In the genomic region with DNA sequence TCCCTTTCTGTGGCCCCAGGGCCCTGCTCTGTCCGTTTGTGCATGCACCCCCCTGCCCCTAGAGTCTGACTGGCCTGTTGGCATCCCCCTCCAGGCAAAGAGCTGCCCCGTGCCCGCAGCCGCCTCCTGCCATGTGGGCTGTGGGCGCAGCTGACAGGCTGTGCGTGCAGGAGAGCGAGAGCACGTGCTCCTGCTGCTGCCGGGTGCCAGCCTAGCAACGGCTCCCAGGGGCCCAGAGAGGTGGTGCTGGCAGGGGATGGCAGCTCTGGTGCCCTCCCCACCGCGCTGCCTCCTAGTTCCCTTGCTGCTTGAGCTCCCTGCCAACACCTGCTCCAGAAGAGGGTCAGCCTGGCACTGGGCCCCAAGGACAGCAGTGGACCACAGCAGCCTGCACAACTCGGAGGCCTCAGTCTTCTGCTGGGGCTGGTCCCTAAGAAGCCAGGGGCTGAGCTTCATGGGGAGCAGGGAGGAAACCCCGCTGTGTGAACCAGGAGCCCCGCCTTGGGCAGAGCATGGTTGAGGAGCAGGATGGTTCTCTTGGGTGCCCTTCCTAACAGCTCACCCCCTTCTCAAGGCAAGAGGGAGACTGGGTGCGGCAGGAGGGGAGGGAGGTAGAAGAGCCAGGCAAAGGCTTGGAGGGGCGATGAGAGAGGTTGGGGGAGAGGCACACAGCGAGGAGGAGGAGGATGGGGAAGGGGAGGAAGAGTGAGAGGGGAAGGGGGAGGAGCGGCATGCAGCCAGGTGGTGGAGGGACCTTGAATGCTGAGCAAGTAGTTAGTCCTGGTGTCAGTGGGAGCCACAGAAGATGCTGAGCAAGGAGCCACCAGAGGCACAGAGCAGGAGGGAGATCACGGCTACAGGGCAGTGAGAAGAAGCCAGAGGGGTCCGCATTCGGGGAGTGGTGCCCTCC, we compare ENCODE assay signal across 10 cellular contexts. TPM values are rescaled to one million over a fixed set of nuclear protein-coding genes. Genes with fewer than 3 reads are reported as not detected.
A peak's percentile ranks its signal among the peaks of the same experiment; 100 is the strongest.
DNase-seq lines count a peak whose midpoint lies in the region; ATAC-seq, FAIRE-seq and TF ChIP-seq lines count a peak whose summit lies in the region.
"Had no signal": no experiment of that assay in that cellular context is flagged by ENCODE, and none has a peak within 500 bp of the region (broad histone marks: within the 10 kb centered on the region; RNA-seq: fewer than 3 reads in every experiment).

No MANE protein-coding gene starts in this region.

- H3K4me1 ChIP-seq in KMS-11 (ENCODE audit: low read depth, poor library complexity, severe bottlenecking), result peaks cover 51% of the 10 kb centered on the region
- H3K4me1 ChIP-seq in CD8-positive, alpha-beta memory T cell (ENCODE audit: insufficient read depth, low read length), result no peaks in the 10 kb centered on the region

- H3K27ac ChIP-seq in KMS-11, result peak overlapping the region; percentile 61
- no peak overlapping the region for H3K27ac ChIP-seq in CD8-positive, alpha-beta memory T cell (ENCODE audit: low read depth, low read length)

- no peaks in the 10 kb centered on the region for H3K79me2 ChIP-seq in KMS-11 (ENCODE audit: insufficient read depth, low read depth)

- peak overlapping the region; percentile 16 for H3K4me3 ChIP-seq in KMS-11 (IDR thresholded peaks at IDR 0.05; ENCODE audit: insufficient read depth, low read depth, low read length)
- H3K4me3 ChIP-seq in CD8-positive, alpha-beta memory T cell (ENCODE audit: low read length), result no peak overlapping the region

- no peaks in the 10 kb centered on the region for H3K36me3 ChIP-seq in KMS-11 (ENCODE audit: insufficient read depth)
- no peaks in the 10 kb centered on the region for H3K36me3 ChIP-seq in CD8-positive, alpha-beta memory T cell (ENCODE audit: insufficient read depth, low read length)

- H3K27me3 Mint-ChIP-seq in progenitor cell of endocrine pancreas, result no peaks in the 10 kb centered on the region
- H3K27me3 Mint-ChIP-seq in CD8-positive, alpha-beta memory T cell, result peaks cover 15% of the 10 kb centered on the region in 2 donors

- DNase-seq in NCI-H510A treated with DMSO at 0.1 percent for 48 hours (lab: John Stamatoyannopoulos, UW) (peak; percentile 38), frontal cortex (ENCODE audit: low spot score in 2 of 2) (peak; percentile 76 to 77), progenitor cell of endocrine pancreas (ENCODE audit: low spot score, unreplicated experiment) (no peak), EL (no peak), LoVo (ENCODE audit: low spot score) (no peak)
- DNase-seq in CD8-positive, alpha-beta memory T cell, result no peak
- DNase-seq: GOT3, NCI-H1930 had no signal

- peaks cover 23% of the 10 kb centered on the region for H3K4me1 Mint-ChIP-seq in progenitor cell of endocrine pancreas (ENCODE audit: low read depth)
- H3K4me1 Mint-ChIP-seq in CD8-positive, alpha-beta memory T cell, result peaks cover 4 to 12% (median 5%) of the 10 kb centered on the region in 3 donors

- POLR2A ChIA-PET in CD8-positive, alpha-beta memory T cell (lab: Charles Lee), result interaction anchor here (1.2 to 1.7 kb wide), 2 partner anchors 23 to 30 kb away, joined by 3 to 6 read pairs; partner anchors contain the start of gene PTMA

- peak overlapping the region; percentile 49 for H3K9ac ChIP-seq in KMS-11

- ATAC-seq in GM21619 (IDR thresholded peaks at IDR 0.05; ENCODE audit: unreplicated experiment), result no peak

- no peak overlapping the region for H3K4me3 Mint-ChIP-seq in progenitor cell of endocrine pancreas (ENCODE audit: low read depth)
- H3K4me3 Mint-ChIP-seq in CD8-positive, alpha-beta memory T cell, result no peak overlapping the region

- peak overlapping the region; percentile 14 for H2AFZ ChIP-seq in KMS-11 (ENCODE audit: low read depth)

- H3K4me2 ChIP-seq in KMS-11, result no peak overlapping the region; the same call in 1 of the 2 replicates

- no peak for TF ChIP-seq CTCF in KMS-11 (conservative IDR thresholded peaks at IDR 0.05; ENCODE audit: low read depth, low read length)
- TF ChIP-seq CTCF in progenitor cell of endocrine pancreas (IDR thresholded peaks at IDR 0.05; ENCODE audit: unreplicated experiment), result no peak

- no peak for FAIRE-seq in frontal cortex (lab: Jason Lieb, UNC)

- H3K27me3 ChIP-seq in KMS-11 (ENCODE audit: insufficient read depth, low read depth), result no peaks in the 10 kb centered on the region
- H3K27me3 ChIP-seq in CD8-positive, alpha-beta memory T cell (ENCODE audit: insufficient read depth, low read length, poor library complexity, severe bottlenecking), result peaks cover 8% of the 10 kb centered on the region

- H4K20me1 ChIP-seq in KMS-11 (ENCODE audit: insufficient read depth), result no peaks in the 10 kb centered on the region

- peak overlapping the region; percentile 33 for H3K27ac Mint-ChIP-seq in progenitor cell of endocrine pancreas
- H3K27ac Mint-ChIP-seq in CD8-positive, alpha-beta memory T cell, result no peak overlapping the region

- no peaks in the 10 kb centered on the region for H3K9me3 ChIP-seq in CD8-positive, alpha-beta memory T cell (ENCODE audit: low read length)

- H3K36me3 Mint-ChIP-seq in progenitor cell of endocrine pancreas (ENCODE audit: insufficient read depth), result no peaks in the 10 kb centered on the region
- H3K36me3 Mint-ChIP-seq in CD8-positive, alpha-beta memory T cell, result no peaks in the 10 kb centered on the region

- no peaks in the 10 kb centered on the region for H3K9me3 Mint-ChIP-seq in progenitor cell of endocrine pancreas (ENCODE audit: low read depth)
- no peaks in the 10 kb centered on the region for H3K9me3 Mint-ChIP-seq in CD8-positive, alpha-beta memory T cell

- CTCF ChIA-PET in CD8-positive, alpha-beta memory T cell (lab: Charles Lee), result interaction anchor here (0.8 to 11.3 kb wide), 6 partner anchors 10 to 83 kb away, joined by 3 to 209 read pairs (median 6); no protein-coding TSS in a partner anchor

RNA-seq across cellular contexts. Expression of gene PTMA, which starts 23.8 kb away (rescaled TPM):
- total RNA-seq in frontal cortex (958 TPM), progenitor cell of endocrine pancreas (1,066 and 1,116 TPM in 2 replicates)
- 1,000 to 10,000 TPM; 2,403 to 2,474 TPM for total RNA-seq in CD8-positive, alpha-beta memory T cell
- 1,830 TPM for polyA plus RNA-seq in CD8-positive, alpha-beta memory T cell

Comparison
In these comparisons a context has a peak if more than half of its experiments do, and no peak if none do; other contexts are left out.
1. DNase-seq: peak in NCI-H510A treated with DMSO at 0.1 percent for 48 hours (single experiment) and frontal cortex (2 of 2); none in progenitor cell of endocrine pancreas (single experiment), EL (single experiment), CD8-positive, alpha-beta memory T cell (0 of 5) and LoVo (single experiment).